29 cellular contexts compared by ENCODE assay signal in genomic region chr16:56493131-56493530, GRCh38.
"Had no signal": no experiment of that assay in that cellular context is flagged by ENCODE, and none has a peak within 500 bp of the region (broad histone marks: within the 10 kb centered on the region; RNA-seq: fewer than 3 reads in every experiment).

No MANE protein-coding gene starts in this region.

- DNase-seq: activated CD4-positive, alpha-beta T cell treated with anti-CD3 and anti-CD28 coated beads for 1 hour; activated CD4-positive, alpha-beta T cell treated with anti-CD3 and anti-CD28 coated beads, Interleukin-2, amount 50 U/mL, for 1 hour; activated CD8-positive, alpha-beta T cell treated with anti-CD3 and anti-CD28 coated beads for 36 hours; activated gamma-delta T cell treated with Interleukin-2 at 50 U/mL for 16 hours; activated naive CD8-positive, alpha-beta T cell treated with anti-CD3 and anti-CD28 coated beads, Interleukin-2, amount 50 U/mL, for 24 hours; activated T-cell treated with anti-CD3 and anti-CD28 coated beads, Interleukin-2, amount 50 U/mL, for 4 hours; aorta; cortex of kidney; foreskin fibroblast; heart right ventricle; left lung; nephron progenitor cell; small intestine; stimulated activated CD4-positive, alpha-beta T cell treated with anti-CD3 and anti-CD28 coated beads, Interleukin-4, amount 100 ng/mL, for 24 hours; stimulated activated naive CD8-positive, alpha-beta T cell treated with anti-CD3 and anti-CD28 coated beads, Interleukin-15, amount 100 ng/mL, for 72 hours; substantia nigra; T-helper 17 cell; T1000; uterus had no signal

- H3K9me3 ChIP-seq: heart right ventricle, left lung, neutrophil, uterus had no signal

- H3K36me3 ChIP-seq: uterus had no signal

- H3K27me3 ChIP-seq: cardiac muscle cell, heart right ventricle, left lung, neutrophil, uterus had no signal

- H3K4me3 Mint-ChIP-seq: activated CD8-positive, alpha-beta T cell treated with anti-CD3 and anti-CD28 coated beads for 36 hours; activated naive CD4-positive, alpha-beta T cell treated with anti-CD3 and anti-CD28 coated beads, Interleukin-2, amount 50 U/mL, for 24 hours; activated naive CD8-positive, alpha-beta T cell treated with anti-CD3 and anti-CD28 coated beads, Interleukin-2, amount 50 U/mL, for 24 hours; activated T-cell treated with anti-CD3 and anti-CD28 coated beads, Interleukin-2, amount 50 U/mL, for 4 hours; activated T-helper 17 cell treated with anti-CD3 and anti-CD28 coated beads, Interleukin-2, amount 50 U/mL, for 72 hours; brain; nephron progenitor cell; stimulated activated effector memory CD8-positive, alpha-beta T cell treated with anti-CD3 and anti-CD28 coated beads, Interleukin-12 subunit alpha, Interleukin-12 subunit beta, amount 100 ng/mL, for 72 hours; stimulated activated naive CD8-positive, alpha-beta T cell treated with anti-CD3 and anti-CD28 coated beads, Interleukin-15, amount 100 ng/mL, for 72 hours; T-helper 17 cell; type B pancreatic cell had no signal

- H3K27ac Mint-ChIP-seq: activated CD8-positive, alpha-beta T cell treated with anti-CD3 and anti-CD28 coated beads for 36 hours; activated naive CD4-positive, alpha-beta T cell treated with anti-CD3 and anti-CD28 coated beads, Interleukin-2, amount 50 U/mL, for 24 hours; activated naive CD8-positive, alpha-beta T cell treated with anti-CD3 and anti-CD28 coated beads, Interleukin-2, amount 50 U/mL, for 24 hours; activated T-helper 17 cell treated with anti-CD3 and anti-CD28 coated beads, Interleukin-2, amount 50 U/mL, for 72 hours; stimulated activated effector memory CD8-positive, alpha-beta T cell treated with anti-CD3 and anti-CD28 coated beads, Interleukin-12 subunit alpha, Interleukin-12 subunit beta, amount 100 ng/mL, for 72 hours; T-helper 17 cell; type B pancreatic cell had no signal

- H3K27ac ChIP-seq: cardiac muscle cell, heart right ventricle, left lung, neutrophil, uterus had no signal

- H3K4me1 Mint-ChIP-seq: activated naive CD4-positive, alpha-beta T cell treated with anti-CD3 and anti-CD28 coated beads, Interleukin-2, amount 50 U/mL, for 24 hours; activated T-helper 17 cell treated with anti-CD3 and anti-CD28 coated beads, Interleukin-2, amount 50 U/mL, for 72 hours; brain; stimulated activated effector memory CD8-positive, alpha-beta T cell treated with anti-CD3 and anti-CD28 coated beads, Interleukin-12 subunit alpha, Interleukin-12 subunit beta, amount 100 ng/mL, for 72 hours; stimulated activated naive CD8-positive, alpha-beta T cell treated with anti-CD3 and anti-CD28 coated beads, Interleukin-15, amount 100 ng/mL, for 72 hours had no signal

- ATAC-seq: activated CD8-positive, alpha-beta T cell treated with anti-CD3 and anti-CD28 coated beads for 36 hours; activated naive CD8-positive, alpha-beta T cell treated with anti-CD3 and anti-CD28 coated beads, Interleukin-2, amount 50 U/mL, for 24 hours; activated T-cell treated with anti-CD3 and anti-CD28 coated beads, Interleukin-2, amount 50 U/mL, for 4 hours; activated T-helper 17 cell treated with anti-CD3 and anti-CD28 coated beads, Interleukin-2, amount 50 U/mL, for 72 hours; esophagus mucosa; heart right ventricle; left lung; sciatic nerve; stimulated activated effector memory CD8-positive, alpha-beta T cell treated with anti-CD3 and anti-CD28 coated beads, Interleukin-12 subunit alpha, Interleukin-12 subunit beta, amount 100 ng/mL, for 72 hours; stimulated activated naive CD8-positive, alpha-beta T cell treated with anti-CD3 and anti-CD28 coated beads, Interleukin-15, amount 100 ng/mL, for 72 hours; T-helper 17 cell had no signal

- H3K4me1 ChIP-seq: heart right ventricle, left lung, uterus had no signal

- H3K9me3 Mint-ChIP-seq: activated CD8-positive, alpha-beta T cell treated with anti-CD3 and anti-CD28 coated beads for 36 hours; activated naive CD4-positive, alpha-beta T cell treated with anti-CD3 and anti-CD28 coated beads, Interleukin-2, amount 50 U/mL, for 24 hours; activated naive CD8-positive, alpha-beta T cell treated with anti-CD3 and anti-CD28 coated beads, Interleukin-2, amount 50 U/mL, for 24 hours; activated T-cell treated with anti-CD3 and anti-CD28 coated beads, Interleukin-2, amount 50 U/mL, for 4 hours; activated T-helper 17 cell treated with anti-CD3 and anti-CD28 coated beads, Interleukin-2, amount 50 U/mL, for 72 hours; brain; nephron progenitor cell; stimulated activated effector memory CD8-positive, alpha-beta T cell treated with anti-CD3 and anti-CD28 coated beads, Interleukin-12 subunit alpha, Interleukin-12 subunit beta, amount 100 ng/mL, for 72 hours; stimulated activated naive CD8-positive, alpha-beta T cell treated with anti-CD3 and anti-CD28 coated beads, Interleukin-15, amount 100 ng/mL, for 72 hours; type B pancreatic cell had no signal

- H3K27me3 Mint-ChIP-seq: activated CD8-positive, alpha-beta T cell treated with anti-CD3 and anti-CD28 coated beads for 36 hours; activated naive CD4-positive, alpha-beta T cell treated with anti-CD3 and anti-CD28 coated beads, Interleukin-2, amount 50 U/mL, for 24 hours; activated naive CD8-positive, alpha-beta T cell treated with anti-CD3 and anti-CD28 coated beads, Interleukin-2, amount 50 U/mL, for 24 hours; activated T-helper 17 cell treated with anti-CD3 and anti-CD28 coated beads, Interleukin-2, amount 50 U/mL, for 72 hours; brain; stimulated activated naive CD8-positive, alpha-beta T cell treated with anti-CD3 and anti-CD28 coated beads, Interleukin-15, amount 100 ng/mL, for 72 hours; T-helper 17 cell; type B pancreatic cell had no signal

- H3K4me3 ChIP-seq: cardiac muscle cell, heart right ventricle, left lung, lung, uterus had no signal
